Comparison of ENCODE assay signal across 24 cellular contexts in genomic region chr10:103575416-103576075, GRCh38.
DNase-seq lines count a peak whose midpoint lies in the region; TF ChIP-seq lines count a peak whose summit lies in the region.
"Had no signal": no experiment of that assay in that cellular context is flagged by ENCODE, and none has a peak within 500 bp of the region (broad histone marks: within the 10 kb centered on the region; RNA-seq: fewer than 3 reads in every experiment).

No MANE protein-coding gene starts in this region.

- H3K36me3 ChIP-seq in HEK293 (ENCODE audit: control insufficient read depth in 2 of 2, insufficient read depth in 1 of 2, low read length in 2 of 2) (no peaks in the 10 kb centered on the region), uterus (no peaks in the 10 kb centered on the region)

- POLR2A ChIA-PET in HEK293 (lab: Yijun Ruan, JAX): no interaction called here

- H3K4me3 ChIP-seq in HEK293 (ENCODE audit: low read depth, low read length): no peak overlapping the region
- H3K4me3 ChIP-seq in uterus: no peak overlapping the region
- H3K4me3 ChIP-seq: coronary artery, GM23338 had no signal

- H3K4me1 ChIP-seq in HEK293 (ENCODE audit: control insufficient read depth, insufficient read depth, low read length) (peaks cover 3% of the 10 kb centered on the region; the same call in 1 of the 2 replicates), uterus (peaks cover 5 to 15% of the 10 kb centered on the region in 2 donors)

- no peak overlapping the region for H3K27ac ChIP-seq in HEK293 (ENCODE audit: extremely low read depth, low read depth, low read length)
- peak overlapping the region; percentile 85 to 94 for H3K27ac ChIP-seq in uterus
- H3K27ac ChIP-seq: coronary artery had no signal

- CTCF ChIA-PET in HEK293 (lab: Yijun Ruan, JAX): interaction anchor here (0.6 to 0.7 kb wide), 2 partner anchors 10 to 23 kb away, joined by 3 read pairs; no protein-coding TSS in a partner anchor

- intact Hi-C loops in uterus (cut with DNase I; ENCODE audit: low total_unique reads): no loop called here

- no peak for TF ChIP-seq CTCF in HEK293 (tag by site-specific recombination; IDR thresholded peaks at IDR 0.05)
- no peak for TF ChIP-seq CTCF in uterus (IDR thresholded peaks at IDR 0.05)

- no peak for TF ChIP-seq POLR2A in uterus (IDR thresholded peaks at IDR 0.05)

- H3K9me3 ChIP-seq in HEK293 (ENCODE audit: control insufficient read depth, insufficient read depth, low read depth, low read length): no peaks in the 10 kb centered on the region
- H3K9me3 ChIP-seq in uterus: no peaks in the 10 kb centered on the region

- no peaks in the 10 kb centered on the region for H3K27me3 ChIP-seq in uterus

- DNase-seq in NCI-H345 (lab: John Stamatoyannopoulos, UW) (peak; percentile 26), NCI-H345 treated with DMSO at 0.1 percent for 48 hours (lab: John Stamatoyannopoulos, UW; ENCODE audit: unreplicated experiment) (no peak), T1000 (lab: John Stamatoyannopoulos, UW) (peak; percentile 25), uterus (peak in 1 of 2 donors; percentile 47), NCI-H446 treated with DMSO at 0.1 percent for 48 hours (lab: John Stamatoyannopoulos, UW) (no peak), superior temporal gyrus (ENCODE audit: extremely low spot score) (no peak)
- DNase-seq: ACHN; activated CD4-positive, alpha-beta T cell treated with anti-CD3 and anti-CD28 coated beads, Interleukin-2, amount 50 U/mL, for 48 hours; activated naive CD4-positive, alpha-beta T cell; activated T-cell treated with anti-CD3 and anti-CD28 coated beads, Interleukin-2, amount 50 U/mL, for 72 hours; caudate nucleus; erythroblast; GF-D8; immature natural killer cell; IMR-90; left colon; natural killer cell; NCI-H187 treated with DMSO at 0.1 percent for 48 hours; NCI-H226; NK-92 treated with Interleukin-12 subunit alpha and Interleukin-12 subunit beta, amount 100 ng/mL, for 24 hours; stimulated activated naive B cell treated with anti-CD40 and anti-IgM and Interleukin-4, amounts not matched to agents 10 μg/mL and 1 μg/mL and 100 μg/mL, for 72 hours had no signal

TF ChIP-seq in HEK293, 187 proteins besides CTCF, POLR2A, EP300 and RAD21:
- TF ChIP-seq ZIC2 (tag by site-specific recombination; IDR thresholded peaks at IDR 0.05) (peak; percentile 47), FEZF1 (tag by site-specific recombination; IDR thresholded peaks at IDR 0.05) (0 out of 2 replicates have a peak, but pooled peaks have one; percentile 5), ZBTB26 (tag by site-specific recombination; optimal IDR thresholded peaks at IDR 0.05) (no peak), ZNF416 (tag by site-specific recombination; IDR thresholded peaks at IDR 0.05) (no peak)

Comparison
In these comparisons a context has a peak if more than half of its experiments do, and no peak if none do; other contexts are left out.
1. DNase-seq: peak in NCI-H345 (single experiment) and T1000 (single experiment); none in NCI-H345 treated with DMSO at 0.1 percent for 48 hours (single experiment), NCI-H446 treated with DMSO at 0.1 percent for 48 hours (single experiment) and superior temporal gyrus (single experiment).